Comparison of ENCODE assay signal across 19 cellular contexts in genomic region chr11:77633856-77634425, GRCh38. TPM values are rescaled to one million over a fixed set of nuclear protein-coding genes. Genes with fewer than 3 reads are reported as not detected.
A peak's percentile ranks its signal among the peaks of the same experiment; 100 is the strongest.
DNase-seq lines count a peak whose midpoint lies in the region; FAIRE-seq and TF ChIP-seq lines count a peak whose summit lies in the region.
"Had no signal": no experiment of that assay in that cellular context is flagged by ENCODE, and none has a peak within 500 bp of the region (broad histone marks: within the 10 kb centered on the region; RNA-seq: fewer than 3 reads in every experiment).

No MANE protein-coding gene starts in this region.

- H3K27ac ChIP-seq in RWPE1 = peak overlapping the region; percentile 82
- H3K27ac ChIP-seq: esophagus muscularis mucosa, hepatocyte had no signal

- no peak for TF ChIP-seq CTCF in CD14-positive monocyte (IDR thresholded peaks at IDR 0.05)
- no peak for TF ChIP-seq CTCF in RWPE1 (conservative IDR thresholded peaks at IDR 0.05; ENCODE audit: low read depth)
- no peak for TF ChIP-seq CTCF in fibroblast of the aortic adventitia (IDR thresholded peaks at IDR 0.05; ENCODE audit: insufficient read depth, low read length)
- no peak for TF ChIP-seq CTCF in D721Med (IDR thresholded peaks at IDR 0.05; ENCODE audit: insufficient read depth, missing control alignments)

- intact Hi-C loops in CD14-positive monocyte (cut with micrococcal nuclease) = no loop called here

- peak overlapping the region; percentile 52 to 87 for H3K4me3 Mint-ChIP-seq in CD14-positive monocyte
- H3K4me3 Mint-ChIP-seq: H9 had no signal

- H3K27me3 Mint-ChIP-seq in CD14-positive monocyte (ENCODE audit: low read depth in 3 of 3) = peaks cover 0 to under 1% (median 0%) of the 10 kb centered on the region in 3 donors
- H3K27me3 Mint-ChIP-seq: CD4-positive, alpha-beta memory T cell; progenitor cell of endocrine pancreas had no signal

- peaks cover 9 to 17% of the 10 kb centered on the region in 2 donors for H3K36me3 Mint-ChIP-seq in CD14-positive monocyte

- CTCF ChIA-PET in RWPE1 (lab: Yijun Ruan, JAX) = interaction anchor here (0.6 to 0.7 kb wide), 3 partner anchors 14 to 509 kb away, joined by 3 to 4 read pairs (median 3); no protein-coding TSS in a partner anchor

- H3K9me3 Mint-ChIP-seq in CD14-positive monocyte = peaks cover 0 to 3% (median 0%) of the 10 kb centered on the region in 7 donors
- H3K9me3 Mint-ChIP-seq: CD4-positive, alpha-beta memory T cell had no signal

- POLR2A ChIA-PET in RWPE1 (lab: Yijun Ruan, JAX; ENCODE audit: low non-redundant PET) = interaction anchor here (0.6 kb wide), 1 partner anchor 40 kb away, joined by 5 read pairs; no protein-coding TSS in a partner anchor

- H3K4me1 Mint-ChIP-seq in CD14-positive monocyte = peaks cover 49% of the 10 kb centered on the region

- peak; percentile 63 for DNase-seq in CD14-positive monocyte (ENCODE audit: low spot score)
- peak; percentile 24 for DNase-seq in GM03348 (ENCODE audit: low spot score)
- no peak for DNase-seq in RWPE1 (ENCODE audit: low spot score)
- peak; percentile 42 for DNase-seq in fibroblast of the aortic adventitia (ENCODE audit: low read depth)
- DNase-seq in RKO (ENCODE audit: low spot score) = no peak
- DNase-seq in D721Med (ENCODE audit: insufficient read length, low spot score) = no peak
- no peak for DNase-seq in NCI-H128 (lab: John Stamatoyannopoulos, UW; ENCODE audit: unreplicated experiment)
- DNase-seq: activated T-cell treated with anti-CD3 and anti-CD28 coated beads, Interleukin-2, amount 50 U/mL, for 48 hours; CD4-positive, alpha-beta memory T cell; cortex of kidney; EL; H9; left cardiac atrium; NCI-H146; NCI-H524 had no signal

- H3K4me3 ChIP-seq in fibroblast of the aortic adventitia (ENCODE audit: low read depth, low read length) = no peak overlapping the region
- H3K4me3 ChIP-seq: esophagus muscularis mucosa, GM12878, hepatocyte had no signal

- no peak for FAIRE-seq in D721Med (lab: Jason Lieb, UNC)
- FAIRE-seq: GM12878 had no signal

- H3K27ac Mint-ChIP-seq in CD14-positive monocyte = peak overlapping the region; percentile 90 to 93 (median 91)
- H3K27ac Mint-ChIP-seq: progenitor cell of endocrine pancreas had no signal

RNA-seq across cellular contexts. Expression of gene CLNS1A, which starts 3.7 kb away (rescaled TPM):
- polyA plus RNA-seq in CD14-positive monocyte = 100 to 1,000 TPM; 139 to 140 TPM
- total RNA-seq in fibroblast of the aortic adventitia (ENCODE audit: low replicate concordance) = 116 and 419 TPM in 2 replicates

RNA-seq across cellular contexts. Expression of gene AQP11, which starts 44.2 kb away (rescaled TPM):
- polyA plus RNA-seq in CD14-positive monocyte = under 1 TPM; 0.16 to 0.18 TPM
- total RNA-seq in fibroblast of the aortic adventitia (ENCODE audit: low replicate concordance) = 2.8 and 3.3 TPM in 2 replicates

Comparison
In these comparisons a context has a peak if more than half of its experiments do, and no peak if none do; other contexts are left out.
1. DNase-seq: peak in CD14-positive monocyte (single experiment), GM03348 (single experiment) and fibroblast of the aortic adventitia (single experiment); none in RWPE1 (single experiment), RKO (single experiment), D721Med (single experiment) and NCI-H128 (single experiment).